ENCODE assay signal across 1 cellular context in genomic region chr6:1600764-1601615, GRCh38.
TF ChIP-seq lines count a peak whose summit lies in the region.

No MANE protein-coding gene starts in this region.

TF ChIP-seq in SK-N-SH, 30 proteins besides CTCF, POLR2A, EP300 and RAD21 (continued from another document):
- TF ChIP-seq IRF3 (IDR thresholded peaks at IDR 0.05; ENCODE audit: low read depth, low read length) (no peak), RFX5 (IDR thresholded peaks at IDR 0.05; ENCODE audit: low read length) (no peak), NFIC (IDR thresholded peaks at IDR 0.05; ENCODE audit: borderline replicate concordance) (no peak)
